ENCODE assay signal across 14 cellular contexts in the genomic region with DNA sequence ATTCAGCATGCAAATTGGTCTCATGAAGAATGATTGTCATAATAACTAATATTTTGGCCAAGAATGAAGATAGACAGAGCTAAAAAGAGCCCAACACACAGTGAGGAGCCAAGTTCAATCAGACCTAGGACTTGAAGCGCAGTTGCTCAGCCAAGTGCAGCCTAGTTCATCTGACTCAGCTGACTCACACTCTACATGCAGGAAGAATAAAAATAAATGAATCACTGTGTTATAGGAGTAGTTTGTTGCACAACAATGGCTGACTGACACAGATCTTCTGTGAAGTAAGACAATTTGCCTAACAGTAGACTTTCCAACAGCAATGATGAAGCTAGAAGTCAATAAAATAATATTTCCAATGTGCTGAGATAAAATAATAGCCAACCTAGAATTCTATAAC.
DNase-seq lines count a peak whose midpoint lies in the region; ATAC-seq, FAIRE-seq and TF ChIP-seq lines count a peak whose summit lies in the region.
"Had no signal": no experiment of that assay in that cellular context is flagged by ENCODE, and none has a peak within 500 bp of the region (broad histone marks: within the 10 kb centered on the region; RNA-seq: fewer than 3 reads in every experiment).

No MANE protein-coding gene starts in this region.

- ATAC-seq in RWPE2 (ENCODE audit: low read depth) (peak; percentile 96), HG03378 (IDR thresholded peaks at IDR 0.05; ENCODE audit: unreplicated experiment) (no peak), GM19328 (IDR thresholded peaks at IDR 0.05; ENCODE audit: unreplicated experiment) (no peak)

- H3K9me3 ChIP-seq in RWPE2 (ENCODE audit: severe bottlenecking) (no peaks in the 10 kb centered on the region), small intestine (ENCODE audit: control insufficient read depth, low read depth) (no peaks in the 10 kb centered on the region)
- H3K9me3 ChIP-seq: right lobe of liver had no signal

- no peak for TF ChIP-seq CTCF in RWPE2 (IDR thresholded peaks at IDR 0.05; ENCODE audit: poor library complexity, severe bottlenecking)
- no peak for TF ChIP-seq CTCF in foreskin fibroblast (IDR thresholded peaks at IDR 0.05; ENCODE audit: low read depth, low read length)
- no peak for TF ChIP-seq CTCF in GM10266 (IDR thresholded peaks at IDR 0.05; ENCODE audit: control insufficient read depth, insufficient read depth, low read depth, missing control alignments)

- H3K27ac ChIP-seq in RWPE2 (ENCODE audit: poor library complexity, severe bottlenecking) (no peak overlapping the region), small intestine (ENCODE audit: low read depth in 1 of 2, low read length in 1 of 2) (no peak overlapping the region)
- H3K27ac ChIP-seq: KMS-11, right lobe of liver had no signal

- TF ChIP-seq POLR2A in H54 (IDR thresholded peaks at IDR 0.05; ENCODE audit: low read depth, low read length) = no peak

- H3K4me1 ChIP-seq in RWPE2 (ENCODE audit: insufficient read depth, poor library complexity, severe bottlenecking) (peaks cover 18% of the 10 kb centered on the region), small intestine (ENCODE audit: control insufficient read depth in 2 of 2, insufficient read depth in 1 of 2, low read depth in 1 of 2, low read length in 1 of 2) (peaks cover 0 to 4% of the 10 kb centered on the region in 2 donors)
- H3K4me1 ChIP-seq: right lobe of liver had no signal

- DNase-seq in H54 (ENCODE audit: insufficient read length, low spot score) (peak; percentile 9), RWPE2 (ENCODE audit: low spot score) (no peak), foreskin fibroblast (peak; percentile 5 to 65), small intestine (peak; percentile 57), GM10266 (ENCODE audit: extremely low spot score) (no peak)
- DNase-seq in stimulated activated CD4-positive, alpha-beta T cell treated with anti-CD3 and anti-CD28 coated beads, Interleukin-4, amount 100 ng/mL, for 24 hours = no peak
- DNase-seq: activated CD4-positive, alpha-beta T cell treated with anti-CD3 and anti-CD28 coated beads, Interleukin-2, amount 10 ng/mL, durations not matched to agents 7 days and 5 days; activated gamma-delta T cell treated with Interleukin-2 at 50 U/mL for 16 hours; DND-41; NCI-H446; right lobe of liver had no signal

- no peaks in the 10 kb centered on the region for H3K27me3 ChIP-seq in RWPE2 (ENCODE audit: insufficient read depth, poor library complexity, severe bottlenecking)
- H3K27me3 ChIP-seq in small intestine (ENCODE audit: control insufficient read depth in 2 of 2, insufficient read depth in 2 of 2, low read length in 2 of 2) = no peaks in the 10 kb centered on the region
- H3K27me3 ChIP-seq: right lobe of liver had no signal

- no peak overlapping the region for H3K4me3 ChIP-seq in RWPE2 (ENCODE audit: severe bottlenecking)
- no peak overlapping the region for H3K4me3 ChIP-seq in foreskin fibroblast (ENCODE audit: low read depth in 1 of 2, low read length in 2 of 2)
- H3K4me3 ChIP-seq in small intestine (ENCODE audit: low read depth in 1 of 2, low read length in 2 of 2) = no peak overlapping the region
- H3K4me3 ChIP-seq: right lobe of liver had no signal

- H3K36me3 ChIP-seq in RWPE2 (ENCODE audit: low read depth) (no peaks in the 10 kb centered on the region), small intestine (ENCODE audit: control insufficient read depth in 2 of 2, insufficient read depth in 2 of 2, low read length in 2 of 2) (no peaks in the 10 kb centered on the region)
- H3K36me3 ChIP-seq: right lobe of liver had no signal

- FAIRE-seq in H54 (lab: Jason Lieb, UNC) = peak; percentile 98
- FAIRE-seq in small intestine (lab: Jason Lieb, UNC) = peak; percentile 36

- 73 to 89% (median 83%) methylated on average over 1 of the region's 1 CpG for WGBS in small intestine, 3 donors

Comparison
In these comparisons a context has a peak if more than half of its experiments do, and no peak if none do; other contexts are left out.
1. DNase-seq: peak in H54 (single experiment), foreskin fibroblast (2 of 2) and small intestine (single experiment); none in RWPE2 (single experiment), stimulated activated CD4-positive, alpha-beta T cell treated with anti-CD3 and anti-CD28 coated beads, Interleukin-4, amount 100 ng/mL, for 24 hours (single experiment) and GM10266 (single experiment).